26 cellular contexts compared by ENCODE assay signal in the genomic region with DNA sequence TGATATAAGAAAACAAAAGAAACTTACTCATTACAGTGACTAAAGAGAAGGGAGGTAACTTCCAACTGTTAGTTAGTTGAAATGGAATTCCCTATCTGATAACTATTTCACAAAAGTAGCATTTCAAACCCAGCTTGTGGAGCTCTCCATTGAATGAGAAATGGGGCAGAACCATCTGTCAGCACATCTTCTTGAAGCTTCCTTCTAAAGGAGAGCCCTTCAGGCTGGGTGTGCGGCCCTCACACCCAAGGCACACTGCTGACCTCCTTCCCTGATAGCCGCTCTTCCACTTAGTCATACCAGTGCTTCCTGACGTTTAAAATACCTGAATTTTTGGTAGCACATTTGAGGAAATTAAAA. TPM values are rescaled to one million over a fixed set of nuclear protein-coding genes. Genes with fewer than 3 reads are reported as not detected.
DNase-seq lines count a peak whose midpoint lies in the region; ATAC-seq and TF ChIP-seq lines count a peak whose summit lies in the region.
"Had no signal": no experiment of that assay in that cellular context is flagged by ENCODE, and none has a peak within 500 bp of the region (broad histone marks: within the 10 kb centered on the region; RNA-seq: fewer than 3 reads in every experiment).

No MANE protein-coding gene starts in this region.

- intact Hi-C loops in activated CD8-positive, alpha-beta T cell treated with anti-CD3 and anti-CD28 coated beads for 36 hours (cut with micrococcal nuclease): no loop called here

- POLR2A ChIA-PET in activated CD8-positive, alpha-beta T cell treated with anti-CD3 and anti-CD28 coated beads for 36 hours (lab: Charles Lee): no interaction called here

- H3K36me3 ChIP-seq in adipocyte (ENCODE audit: control insufficient read depth, insufficient read depth, low read length, severe bottlenecking): no peaks in the 10 kb centered on the region
- H3K36me3 ChIP-seq: thoracic aorta, WERI-Rb-1 had no signal

- H3K4me1 Mint-ChIP-seq in type B pancreatic cell (ENCODE audit: unreplicated experiment): peaks cover 4% of the 10 kb centered on the region
- H3K4me1 Mint-ChIP-seq in activated T-cell treated with anti-CD3 and anti-CD28 coated beads, Interleukin-2, amount 50 U/mL, for 24 hours (ENCODE audit: low read depth): no peaks in the 10 kb centered on the region
- H3K4me1 Mint-ChIP-seq in activated CD8-positive, alpha-beta T cell treated with anti-CD3 and anti-CD28 coated beads for 36 hours (ENCODE audit: low read depth): no peaks in the 10 kb centered on the region
- H3K4me1 Mint-ChIP-seq: B cell; stimulated activated effector memory CD8-positive, alpha-beta T cell treated with anti-CD3 and anti-CD28 coated beads, Interleukin-12 subunit alpha, Interleukin-12 subunit beta, amount 100 ng/mL, for 72 hours had no signal

- H3K9ac ChIP-seq in adipocyte (ENCODE audit: low read length): no peak overlapping the region

- H3K27me3 ChIP-seq in adipocyte (replicated peaks; ENCODE audit: control insufficient read depth, insufficient read depth, low read length): no peaks in the 10 kb centered on the region

- peak overlapping the region; percentile 43 for H3K4me3 ChIP-seq in HFF-Myc (replicated peaks; ENCODE audit: low read depth, low read length)
- H3K4me3 ChIP-seq in adipocyte (ENCODE audit: low read length): no peak overlapping the region
- H3K4me3 ChIP-seq: thoracic aorta had no signal

- H3K9me3 ChIP-seq in adipocyte (ENCODE audit: control insufficient read depth, low read length): peaks cover 3% of the 10 kb centered on the region
- H3K9me3 ChIP-seq: thoracic aorta had no signal

- peak overlapping the region; percentile 73 for H3K27ac Mint-ChIP-seq in type B pancreatic cell
- H3K27ac Mint-ChIP-seq in activated T-cell treated with anti-CD3 and anti-CD28 coated beads, Interleukin-2, amount 50 U/mL, for 24 hours: no peak overlapping the region
- no peak overlapping the region for H3K27ac Mint-ChIP-seq in activated CD8-positive, alpha-beta T cell treated with anti-CD3 and anti-CD28 coated beads for 36 hours
- H3K27ac Mint-ChIP-seq: activated CD4-positive, alpha-beta memory T cell treated with anti-CD3 and anti-CD28 coated beads for 36 hours; activated naive CD4-positive, alpha-beta T cell treated with anti-CD3 and anti-CD28 coated beads, Interleukin-2, amount 50 U/mL, for 72 hours; activated T-cell treated with anti-CD3 and anti-CD28 coated beads, Interleukin-2, amount 50 U/mL, for 72 hours; B cell; stimulated activated effector memory CD8-positive, alpha-beta T cell treated with anti-CD3 and anti-CD28 coated beads, Interleukin-12 subunit alpha, Interleukin-12 subunit beta, amount 100 ng/mL, for 72 hours had no signal

- no peak for ATAC-seq in activated CD8-positive, alpha-beta T cell treated with anti-CD3 and anti-CD28 coated beads for 36 hours
- ATAC-seq: activated T-cell treated with anti-CD3 and anti-CD28 coated beads, Interleukin-2, amount 50 U/mL, for 72 hours; left ventricle myocardium superior; right cardiac atrium had no signal

- H3K9me3 Mint-ChIP-seq in type B pancreatic cell: no peaks in the 10 kb centered on the region
- H3K9me3 Mint-ChIP-seq in activated T-cell treated with anti-CD3 and anti-CD28 coated beads, Interleukin-2, amount 50 U/mL, for 24 hours: no peaks in the 10 kb centered on the region
- no peaks in the 10 kb centered on the region for H3K9me3 Mint-ChIP-seq in activated CD8-positive, alpha-beta T cell treated with anti-CD3 and anti-CD28 coated beads for 36 hours
- H3K9me3 Mint-ChIP-seq: activated CD4-positive, alpha-beta memory T cell treated with anti-CD3 and anti-CD28 coated beads for 36 hours; activated naive CD4-positive, alpha-beta T cell treated with anti-CD3 and anti-CD28 coated beads, Interleukin-2, amount 50 U/mL, for 72 hours; activated T-cell treated with anti-CD3 and anti-CD28 coated beads, Interleukin-2, amount 50 U/mL, for 72 hours; stimulated activated effector memory CD8-positive, alpha-beta T cell treated with anti-CD3 and anti-CD28 coated beads, Interleukin-12 subunit alpha, Interleukin-12 subunit beta, amount 100 ng/mL, for 72 hours had no signal

- TF ChIP-seq CTCF in HFF-Myc (IDR thresholded peaks at IDR 0.05; ENCODE audit: low read depth, low read length, missing control alignments) (no peak), type B pancreatic cell (conservative IDR thresholded peaks at IDR 0.05) (no peak)
- TF ChIP-seq CTCF in activated CD8-positive, alpha-beta T cell treated with anti-CD3 and anti-CD28 coated beads for 36 hours (IDR thresholded peaks at IDR 0.05): no peak

- DNase-seq in HFF-Myc (ENCODE audit: extremely low read depth, low read depth) (no peak), adipocyte (ENCODE audit: low read depth) (peak; percentile 49), fibroblast of gingiva (ENCODE audit: low read depth) (peak; percentile 5), type B pancreatic cell (ENCODE audit: extremely low spot score, unreplicated experiment) (no peak), NCI-H1436 (lab: John Stamatoyannopoulos, UW) (no peak)
- DNase-seq in activated T-cell treated with anti-CD3 and anti-CD28 coated beads, Interleukin-2, amount 50 U/mL, for 24 hours: no peak
- no peak for DNase-seq in activated CD8-positive, alpha-beta T cell treated with anti-CD3 and anti-CD28 coated beads for 36 hours
- DNase-seq: activated CD4-positive, alpha-beta memory T cell treated with anti-CD3 and anti-CD28 coated beads for 36 hours; activated T-cell treated with anti-CD3 and anti-CD28 coated beads, Interleukin-2, amount 50 U/mL, for 72 hours; COR-L47; DND-41; head of caudate nucleus; Karpas-422; left ventricle myocardium superior; NCI-H1092 treated with DMSO at 0.1 percent for 48 hours; NCI-H2081 treated with DMSO at 0.1 percent for 48 hours; NCI-H524; nucleus accumbens; right cardiac atrium; SHP77; WERI-Rb-1 had no signal

- no peaks in the 10 kb centered on the region for H3K27me3 Mint-ChIP-seq in type B pancreatic cell
- no peaks in the 10 kb centered on the region for H3K27me3 Mint-ChIP-seq in activated T-cell treated with anti-CD3 and anti-CD28 coated beads, Interleukin-2, amount 50 U/mL, for 24 hours
- H3K27me3 Mint-ChIP-seq in activated CD8-positive, alpha-beta T cell treated with anti-CD3 and anti-CD28 coated beads for 36 hours: peaks cover 1% of the 10 kb centered on the region
- H3K27me3 Mint-ChIP-seq: activated CD4-positive, alpha-beta memory T cell treated with anti-CD3 and anti-CD28 coated beads for 36 hours; B cell had no signal

- no peak overlapping the region for H3K4me3 Mint-ChIP-seq in type B pancreatic cell
- H3K4me3 Mint-ChIP-seq in activated T-cell treated with anti-CD3 and anti-CD28 coated beads, Interleukin-2, amount 50 U/mL, for 24 hours: no peak overlapping the region
- no peak overlapping the region for H3K4me3 Mint-ChIP-seq in activated CD8-positive, alpha-beta T cell treated with anti-CD3 and anti-CD28 coated beads for 36 hours
- H3K4me3 Mint-ChIP-seq: activated CD4-positive, alpha-beta memory T cell treated with anti-CD3 and anti-CD28 coated beads for 36 hours; activated T-cell treated with anti-CD3 and anti-CD28 coated beads, Interleukin-2, amount 50 U/mL, for 72 hours; B cell; stimulated activated effector memory CD8-positive, alpha-beta T cell treated with anti-CD3 and anti-CD28 coated beads, Interleukin-12 subunit alpha, Interleukin-12 subunit beta, amount 100 ng/mL, for 72 hours had no signal

- CTCF ChIA-PET in activated CD8-positive, alpha-beta T cell treated with anti-CD3 and anti-CD28 coated beads for 36 hours (lab: Charles Lee): interaction anchor here (1.0 to 5.0 kb wide), 9 partner anchors 9 to 94 kb away, joined by 3 to 105 read pairs (median 5); a partner anchor contains a TSS

- peaks cover 57% of the 10 kb centered on the region for H3K4me1 ChIP-seq in adipocyte (ENCODE audit: control insufficient read depth, insufficient read depth, low read length)

- no peaks in the 10 kb centered on the region for H3K36me3 Mint-ChIP-seq in type B pancreatic cell
- H3K36me3 Mint-ChIP-seq in activated T-cell treated with anti-CD3 and anti-CD28 coated beads, Interleukin-2, amount 50 U/mL, for 24 hours (ENCODE audit: low read depth): no peaks in the 10 kb centered on the region
- no peaks in the 10 kb centered on the region for H3K36me3 Mint-ChIP-seq in activated CD8-positive, alpha-beta T cell treated with anti-CD3 and anti-CD28 coated beads for 36 hours (ENCODE audit: low read depth)
- H3K36me3 Mint-ChIP-seq: activated CD4-positive, alpha-beta memory T cell treated with anti-CD3 and anti-CD28 coated beads for 36 hours; activated naive CD4-positive, alpha-beta T cell treated with anti-CD3 and anti-CD28 coated beads, Interleukin-2, amount 50 U/mL, for 72 hours; stimulated activated effector memory CD8-positive, alpha-beta T cell treated with anti-CD3 and anti-CD28 coated beads, Interleukin-12 subunit alpha, Interleukin-12 subunit beta, amount 100 ng/mL, for 72 hours had no signal

RNA-seq across cellular contexts. Expression of a gene that starts 28.1 kb away (rescaled TPM):
- 5.9 and 8.6 TPM in 2 replicates for total RNA-seq in type B pancreatic cell (ENCODE audit: low replicate concordance)
- not detected for total RNA-seq in activated CD8-positive, alpha-beta T cell treated with anti-CD3 and anti-CD28 coated beads for 36 hours
- total RNA-seq: activated CD4-positive, alpha-beta memory T cell treated with anti-CD3 and anti-CD28 coated beads for 36 hours; activated naive CD4-positive, alpha-beta T cell treated with anti-CD3 and anti-CD28 coated beads, Interleukin-2, amount 50 U/mL, for 72 hours; activated T-cell treated with anti-CD3 and anti-CD28 coated beads, Interleukin-2, amount 50 U/mL, for 72 hours; B cell; T-helper 1 cell treated with Interleukin-12 subunit alpha and Interleukin-12 subunit beta and Interleukin-4 antibody, amounts not matched to agents 30 ng/mL and 1 ng/mL, for 36 hours had no signal

Comparison
In these comparisons a context has a peak if more than half of its experiments do, and no peak if none do; other contexts are left out.
1. DNase-seq: peak in adipocyte (single experiment) and fibroblast of gingiva (single experiment); none in HFF-Myc (single experiment), type B pancreatic cell (single experiment), NCI-H1436 (single experiment), activated T-cell treated with anti-CD3 and anti-CD28 coated beads, Interleukin-2, amount 50 U/mL, for 24 hours (single experiment) and activated CD8-positive, alpha-beta T cell treated with anti-CD3 and anti-CD28 coated beads for 36 hours (single experiment).